In genomic region chr1:207850621-207851407, GRCh38 we compare ENCODE assay signal across 14 cellular contexts.
DNase-seq lines count a peak whose midpoint lies in the region; ATAC-seq, FAIRE-seq and TF ChIP-seq lines count a peak whose summit lies in the region.
"Had no signal": no experiment of that assay in that cellular context is flagged by ENCODE, and none has a peak within 500 bp of the region (broad histone marks: within the 10 kb centered on the region; RNA-seq: fewer than 3 reads in every experiment).

No MANE protein-coding gene starts in this region.

- H3K4me3 ChIP-seq in kidney (ENCODE audit: low read length in 2 of 2) (no peak overlapping the region), thoracic aorta (no peak overlapping the region), osteoblast (ENCODE audit: insufficient read depth, low read length) (no peak overlapping the region)

- no peak overlapping the region for H3K9ac ChIP-seq in kidney (ENCODE audit: low read length in 2 of 2)

- H3K27me3 Mint-ChIP-seq in activated naive CD8-positive, alpha-beta T cell treated with anti-CD3 and anti-CD28 coated beads for 36 hours = no peaks in the 10 kb centered on the region

- peaks cover 59% of the 10 kb centered on the region for H3K4me1 Mint-ChIP-seq in activated naive CD8-positive, alpha-beta T cell treated with anti-CD3 and anti-CD28 coated beads for 36 hours

- H3K79me2 ChIP-seq in osteoblast (ENCODE audit: insufficient read depth, low read length) = peaks cover 53% of the 10 kb centered on the region

- H3K36me3 ChIP-seq in kidney (ENCODE audit: control insufficient read depth in 1 of 2, insufficient read depth in 2 of 2, low read length in 2 of 2) = peaks cover 0 to 6% of the 10 kb centered on the region in 2 donors
- H3K36me3 ChIP-seq in thoracic aorta = no peaks in the 10 kb centered on the region
- H3K36me3 ChIP-seq in osteoblast (ENCODE audit: insufficient read depth, low read length) = peaks cover under 1% of the 10 kb centered on the region

- H3K9me3 ChIP-seq in kidney (ENCODE audit: control insufficient read depth in 1 of 2, low read length in 2 of 2) (no peaks in the 10 kb centered on the region), thoracic aorta (no peaks in the 10 kb centered on the region), osteoblast (ENCODE audit: low read depth, low read length) (no peaks in the 10 kb centered on the region)

- H3K27ac ChIP-seq in kidney (ENCODE audit: low read depth in 2 of 2, low read length in 2 of 2) = peak overlapping the region; percentile 44 to 55
- peak overlapping the region; percentile 25 to 57 for H3K27ac ChIP-seq in thoracic aorta
- no peak overlapping the region for H3K27ac ChIP-seq in osteoblast (ENCODE audit: low read depth, low read length)

- no peaks in the 10 kb centered on the region for H3K27me3 ChIP-seq in thoracic aorta (replicated peaks; ENCODE audit: insufficient read depth)
- no peaks in the 10 kb centered on the region for H3K27me3 ChIP-seq in osteoblast (ENCODE audit: insufficient read depth, low read length)

- DNase-seq in activated CD8-positive, alpha-beta memory T cell treated with anti-CD3 and anti-CD28 coated beads for 24 hours = peak; percentile 51
- DNase-seq in activated CD8-positive, alpha-beta memory T cell treated with anti-CD3 and anti-CD28 coated beads, Interleukin-2, amount 50 U/mL, for 4 hours = no peak
- DNase-seq in activated naive CD8-positive, alpha-beta T cell treated with anti-CD3 and anti-CD28 coated beads for 36 hours = no peak
- no peak for DNase-seq in kidney
- no peak for DNase-seq in thoracic aorta (ENCODE audit: low spot score)
- no peak for DNase-seq in osteoblast (ENCODE audit: insufficient read length, low spot score, missing footprints)
- DNase-seq: activated CD4-positive, alpha-beta T cell treated with anti-CD3 and anti-CD28 coated beads for 4 hours; activated naive CD4-positive, alpha-beta T cell treated with anti-CD3 and anti-CD28 coated beads for 36 hours; NCI-H2171 treated with DMSO at 0.1 percent for 48 hours; OCI-M1; trophoblast cell had no signal

- intact Hi-C loops in kidney (cut with DNase I) = no loop called here

- TF ChIP-seq CTCF in kidney (IDR thresholded peaks at IDR 0.05; ENCODE audit: borderline replicate concordance, extremely low read depth, insufficient read depth) (no peak), thoracic aorta (IDR thresholded peaks at IDR 0.05) (no peak), osteoblast (IDR thresholded peaks at IDR 0.05; ENCODE audit: extremely low read depth, low read depth, low read length) (no peak)

- ATAC-seq in thoracic aorta (ENCODE audit: insufficient number of reproducible peaks, low FRiP score, low read depth) (no peak), HG03342 (IDR thresholded peaks at IDR 0.05; ENCODE audit: unreplicated experiment) (no peak), HG03280 (IDR thresholded peaks at IDR 0.05; ENCODE audit: unreplicated experiment) (no peak)
- ATAC-seq: sciatic nerve had no signal

- H3K27ac Mint-ChIP-seq in activated naive CD8-positive, alpha-beta T cell treated with anti-CD3 and anti-CD28 coated beads for 36 hours = peak overlapping the region; percentile 39
- H3K27ac Mint-ChIP-seq: activated naive CD4-positive, alpha-beta T cell treated with anti-CD3 and anti-CD28 coated beads for 36 hours had no signal

- no peaks in the 10 kb centered on the region for H3K9me3 Mint-ChIP-seq in activated naive CD8-positive, alpha-beta T cell treated with anti-CD3 and anti-CD28 coated beads for 36 hours
- H3K9me3 Mint-ChIP-seq: activated naive CD4-positive, alpha-beta T cell treated with anti-CD3 and anti-CD28 coated beads for 36 hours had no signal

- no peak overlapping the region for H3K4me2 ChIP-seq in osteoblast (ENCODE audit: insufficient read depth, low read length)

- no peak overlapping the region for H2AFZ ChIP-seq in osteoblast (ENCODE audit: low read length)

- H4K20me1 ChIP-seq in osteoblast (ENCODE audit: insufficient read depth, low read length) = peaks cover under 1% of the 10 kb centered on the region

- H3K4me1 ChIP-seq in kidney (ENCODE audit: control insufficient read depth in 1 of 2, insufficient read depth in 1 of 2, low read depth in 1 of 2, low read length in 2 of 2) (peaks cover 37 to 57% of the 10 kb centered on the region in 2 donors), thoracic aorta (ENCODE audit: control insufficient read depth in 1 of 2, low read depth in 2 of 2) (peaks cover 40 to 80% of the 10 kb centered on the region in 2 donors), osteoblast (ENCODE audit: insufficient read depth, low read length) (peaks cover 15% of the 10 kb centered on the region)

- no peak overlapping the region for H3K4me3 Mint-ChIP-seq in activated naive CD8-positive, alpha-beta T cell treated with anti-CD3 and anti-CD28 coated beads for 36 hours
- H3K4me3 Mint-ChIP-seq: activated naive CD4-positive, alpha-beta T cell treated with anti-CD3 and anti-CD28 coated beads for 36 hours had no signal

- H3K36me3 Mint-ChIP-seq in activated naive CD8-positive, alpha-beta T cell treated with anti-CD3 and anti-CD28 coated beads for 36 hours = peaks cover 36% of the 10 kb centered on the region

- no peak for FAIRE-seq in kidney (lab: Jason Lieb, UNC)
